In genomic region chr2:72425996-72426395, GRCh38 we compare ENCODE assay signal across 1 cellular context.
TF ChIP-seq lines count a peak whose summit lies in the region.

No MANE protein-coding gene starts in this region.

TF ChIP-seq in SK-N-SH treated with all-trans-retinoic acid at 6 μM for 48 hours, 23 proteins besides CTCF, POLR2A, EP300 and RAD21 (continued from another document):
- TF ChIP-seq BACH2 (CRISPR knock-in tag; IDR thresholded peaks at IDR 0.05; ENCODE audit: borderline replicate concordance) (no peak), ZFP3 (CRISPR knock-in tag; IDR thresholded peaks at IDR 0.05) (no peak)
TF ChIP-seq in SK-N-SH treated with all-trans-retinoic acid at 6 μM for 48 hours: peak in this region for 1.
